Comparison of ENCODE assay signal across 8 cellular contexts in the genomic region with DNA sequence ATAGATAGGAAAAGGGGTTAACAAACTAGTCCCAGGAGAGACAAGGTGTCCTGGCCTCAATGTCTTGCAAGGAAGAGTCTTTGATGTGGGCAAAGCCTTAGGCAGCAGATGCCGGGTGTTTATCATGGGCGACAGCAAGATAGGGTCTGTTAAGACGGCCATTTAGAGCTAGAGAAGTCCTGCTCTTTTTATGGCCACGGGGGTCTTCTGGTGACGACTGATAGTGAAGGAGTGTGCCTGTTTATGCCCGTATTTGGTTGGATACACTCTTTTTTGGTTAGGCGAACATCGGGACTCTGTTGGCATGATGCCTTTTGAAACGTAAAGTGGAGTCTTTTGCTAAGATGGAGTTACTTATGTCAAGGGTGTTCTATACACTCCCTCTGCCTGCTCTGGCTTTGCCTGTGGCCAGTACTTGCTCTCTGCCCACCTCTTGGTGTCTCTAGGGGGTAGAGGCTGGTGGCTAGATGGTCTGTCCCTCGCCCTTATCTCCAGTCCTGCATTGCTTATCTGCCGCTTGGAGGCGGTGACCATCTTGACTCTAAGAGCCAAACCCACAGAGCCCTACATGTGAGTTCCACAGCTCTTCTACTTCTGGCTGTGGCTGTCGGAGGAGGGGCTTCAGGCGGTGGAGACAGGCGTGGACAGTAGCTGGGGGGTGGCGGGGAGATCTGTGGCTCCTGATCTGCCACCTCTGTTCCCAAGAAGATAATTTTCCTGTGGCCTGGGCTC. TPM values are rescaled to one million over a fixed set of nuclear protein-coding genes. Genes with fewer than 3 reads are reported as not detected.
DNase-seq lines count a peak whose midpoint lies in the region; ATAC-seq and TF ChIP-seq lines count a peak whose summit lies in the region.

No MANE protein-coding gene starts in this region.

- no peak for TF ChIP-seq CTCF in AG04450 (IDR thresholded peaks at IDR 0.05; ENCODE audit: low read depth, low read length)

- H3K27ac ChIP-seq in AG04450 (ENCODE audit: low read depth, low read length): peak overlapping the region; percentile 65
- no peak overlapping the region for H3K27ac ChIP-seq in Karpas-422 (ENCODE audit: low read length)

- CTCF ChIA-PET in AG04450 (lab: Charles Lee): interaction anchor here (0.6 to 19.2 kb wide), 28 partner anchors 9 to 264 kb away, joined by 3 to 328 read pairs (median 5); partner anchors contain the start of genes PXYLP1 and ZBTB38

- H3K27me3 ChIP-seq in AG04450 (ENCODE audit: control insufficient read depth, insufficient read depth, low read length): no peaks in the 10 kb centered on the region
- no peaks in the 10 kb centered on the region for H3K27me3 ChIP-seq in Karpas-422 (ENCODE audit: low read length)

- H3K9me3 ChIP-seq in AG04450 (ENCODE audit: control insufficient read depth, insufficient read depth, low read length) (no peaks in the 10 kb centered on the region), Karpas-422 (ENCODE audit: low read length) (no peaks in the 10 kb centered on the region)

- POLR2A ChIA-PET in AG04450 (lab: Yijun Ruan, JAX): interaction anchor here (1.0 to 1.7 kb wide), 5 partner anchors 13 to 75 kb away, joined by 3 to 16 read pairs (median 8); partner anchors contain the start of gene ZBTB38

- no peaks in the 10 kb centered on the region for H3K27me3 Mint-ChIP-seq in central memory CD8-positive, alpha-beta T cell
- H3K27me3 Mint-ChIP-seq in naive B cell: no peaks in the 10 kb centered on the region

- no peaks in the 10 kb centered on the region for H3K9me2 ChIP-seq in Karpas-422 (replicated peaks; ENCODE audit: insufficient read depth, low read length)

- peak overlapping the region; percentile 98 for H3K27ac Mint-ChIP-seq in central memory CD8-positive, alpha-beta T cell (ENCODE audit: low read depth)
- peak overlapping the region in 5 of 6 donors; percentile 93 to 99 (median 97) for H3K27ac Mint-ChIP-seq in naive B cell

- H3K4me3 ChIP-seq in AG04450 (ENCODE audit: low read depth, low read length): no peak overlapping the region; the same call in 1 of the 2 replicates
- H3K4me3 ChIP-seq in Karpas-422 (ENCODE audit: low read length): peak overlapping the region; percentile 71

- no peaks in the 10 kb centered on the region for H4K20me1 ChIP-seq in Karpas-422 (ENCODE audit: insufficient read depth, low read depth, low read length)

- peaks cover 37% of the 10 kb centered on the region for H3K4me1 Mint-ChIP-seq in central memory CD8-positive, alpha-beta T cell
- H3K4me1 Mint-ChIP-seq in naive B cell: peaks cover 24 to 30% (median 24%) of the 10 kb centered on the region in 3 donors

- no peaks in the 10 kb centered on the region for H3K9me3 Mint-ChIP-seq in central memory CD8-positive, alpha-beta T cell
- H3K9me3 Mint-ChIP-seq in naive B cell: peaks cover 0 to 2% (median 0%) of the 10 kb centered on the region in 7 donors

- peaks cover 15% of the 10 kb centered on the region for H3K4me1 ChIP-seq in Karpas-422 (ENCODE audit: low read length)

- no peaks in the 10 kb centered on the region for H3K79me2 ChIP-seq in Karpas-422 (ENCODE audit: low read length)

- H3K9ac ChIP-seq in Karpas-422 (ENCODE audit: low read length): peak overlapping the region; percentile 73

- peak overlapping the region; percentile 95 for H3K4me3 Mint-ChIP-seq in central memory CD8-positive, alpha-beta T cell
- peak overlapping the region; percentile 96 to 100 (median 99) for H3K4me3 Mint-ChIP-seq in naive B cell

- peak overlapping the region; percentile 70 for H3K4me2 ChIP-seq in Karpas-422 (ENCODE audit: low read depth, low read length, poor library complexity, severe bottlenecking)

- H3K36me3 Mint-ChIP-seq in central memory CD8-positive, alpha-beta T cell (ENCODE audit: insufficient read depth): peaks cover 8% of the 10 kb centered on the region
- H3K36me3 Mint-ChIP-seq in naive B cell: peaks cover 0 to 9% of the 10 kb centered on the region in 2 donors

- ATAC-seq in central memory CD8-positive, alpha-beta T cell (replicated peaks; ENCODE audit: extremely low read depth, poor library complexity, severe bottlenecking): no peak
- no peak for ATAC-seq in naive B cell (ENCODE audit: low read depth in 2 of 2)

- no peaks in the 10 kb centered on the region for H3K36me3 ChIP-seq in Karpas-422 (ENCODE audit: insufficient read depth, low read length)

- H2AFZ ChIP-seq in Karpas-422 (ENCODE audit: low read length): peak overlapping the region; percentile 22; the same call in 1 of the 2 replicates

- DNase-seq in AG04450 (ENCODE audit: low read depth, low spot score) (no peak), Karpas-422 (no peak), naive B cell (no peak), AG20443 (ENCODE audit: low spot score) (no peak), NCI-H1092 treated with DMSO at 0.1 percent for 48 hours (lab: John Stamatoyannopoulos, UW) (no peak), dedifferentiated amniotic fluid mesenchymal stem cell (ENCODE audit: extremely low spot score) (no peak)
- no peak for DNase-seq in central memory CD8-positive, alpha-beta T cell (ENCODE audit: low spot score in 2 of 2)
- DNase-seq in stimulated activated CD8-positive, alpha-beta memory T cell treated with anti-CD3 and anti-CD28 coated beads, Interleukin-4, amount 100 ng/mL, for 48 hours: no peak

RNA-seq across cellular contexts. Expression of gene ZBTB38, which starts 55.8 kb away (rescaled TPM):
- polyA plus RNA-seq in AG04450 (2011; rRNA removed) (85.1 and 97.1 TPM in 2 replicates), naive B cell (ENCODE audit: low read depth in 6 of 6) (10 to 100 TPM; 15.9 to 48.1 (median 35.4) TPM)
- polyA minus RNA-seq in AG04450 (2011; rRNA and poly(A)+ RNA removed): 176 and 193 TPM in 2 replicates
- 18.0 and 38.0 TPM in 2 replicates for total RNA-seq in Karpas-422 (2014; rRNA removed; shearing (Covaris generic); ENCODE audit: low replicate concordance)
